ENCODE assay signal across 13 cellular contexts in genomic region chr7:92674379-92674778, GRCh38.
DNase-seq lines count a peak whose midpoint lies in the region; ATAC-seq, FAIRE-seq and TF ChIP-seq lines count a peak whose summit lies in the region.
"Had no signal": no experiment of that assay in that cellular context is flagged by ENCODE, and none has a peak within 500 bp of the region (broad histone marks: within the 10 kb centered on the region; RNA-seq: fewer than 3 reads in every experiment).

No MANE protein-coding gene starts in this region.

- H3K9me3 Mint-ChIP-seq in chondrocyte (ENCODE audit: low read depth) (no peaks in the 10 kb centered on the region), glutamatergic neuron (ENCODE audit: unreplicated experiment) (no peaks in the 10 kb centered on the region)
- H3K9me3 Mint-ChIP-seq: activated naive CD4-positive, alpha-beta T cell treated with anti-CD3 and anti-CD28 coated beads for 36 hours had no signal

- H3K4me1 Mint-ChIP-seq in chondrocyte (ENCODE audit: low read depth) (peaks cover 17% of the 10 kb centered on the region), glutamatergic neuron (ENCODE audit: low read depth, unreplicated experiment) (no peaks in the 10 kb centered on the region)

- DNase-seq in GM12865 (ENCODE audit: low read depth): peak; percentile 54
- peak; percentile 78 for DNase-seq in NCI-H510A treated with DMSO at 0.1 percent for 48 hours (lab: John Stamatoyannopoulos, UW)
- DNase-seq in GM12892 (ENCODE audit: insufficient read length): no peak
- no peak for DNase-seq in chondrocyte (ENCODE audit: low spot score)
- no peak for DNase-seq in stimulated activated CD4-positive, alpha-beta T cell treated with anti-CD3 and anti-CD28 coated beads, Interleukin-15, amount 100 ng/mL, for 24 hours
- no peak for DNase-seq in glutamatergic neuron
- DNase-seq: activated naive CD4-positive, alpha-beta T cell treated with anti-CD3 and anti-CD28 coated beads for 36 hours; DMS79 treated with DMSO at 0.1 percent for 48 hours; effector memory CD4-positive, alpha-beta T cell; nucleus accumbens; T-helper 1 cell had no signal

- H3K4me3 Mint-ChIP-seq in chondrocyte (ENCODE audit: unreplicated experiment) (no peak overlapping the region), glutamatergic neuron (ENCODE audit: unreplicated experiment) (no peak overlapping the region)
- H3K4me3 Mint-ChIP-seq: activated naive CD4-positive, alpha-beta T cell treated with anti-CD3 and anti-CD28 coated beads for 36 hours had no signal

- TF ChIP-seq POLR2A in GM12892 (IDR thresholded peaks at IDR 0.05; ENCODE audit: low read depth, low read length): no peak

- no peak overlapping the region for H3K4me3 ChIP-seq in GM12865 (ENCODE audit: low read depth, low read length)

- no peak for FAIRE-seq in GM12892 (lab: Jason Lieb, UNC)

- H3K36me3 Mint-ChIP-seq in chondrocyte (ENCODE audit: low read depth): peaks cover 15% of the 10 kb centered on the region
- peaks cover 7% of the 10 kb centered on the region for H3K36me3 Mint-ChIP-seq in glutamatergic neuron (ENCODE audit: unreplicated experiment)

- no peak overlapping the region for H3K27ac Mint-ChIP-seq in chondrocyte (ENCODE audit: unreplicated experiment)
- no peak overlapping the region for H3K27ac Mint-ChIP-seq in glutamatergic neuron (ENCODE audit: unreplicated experiment)

- H3K27me3 Mint-ChIP-seq in chondrocyte (ENCODE audit: low read depth) (no peaks in the 10 kb centered on the region), glutamatergic neuron (ENCODE audit: unreplicated experiment) (no peaks in the 10 kb centered on the region)

- ATAC-seq in GM19455 (IDR thresholded peaks at IDR 0.05; ENCODE audit: unreplicated experiment) (peak; percentile 55), HG03095 (IDR thresholded peaks at IDR 0.05; ENCODE audit: unreplicated experiment) (peak; percentile 69)

- no peak for TF ChIP-seq CTCF in GM12865 (IDR thresholded peaks at IDR 0.05; ENCODE audit: insufficient read depth, low read depth, low read length, missing control alignments)
- no peak for TF ChIP-seq CTCF in chondrocyte (IDR thresholded peaks at IDR 0.05)
- no peak for TF ChIP-seq CTCF in glutamatergic neuron (IDR thresholded peaks at IDR 0.05; ENCODE audit: partially characterized antibody, unreplicated experiment)

Comparison
In these comparisons a context has a peak if more than half of its experiments do, and no peak if none do; other contexts are left out.
1. DNase-seq: peak in GM12865 (single experiment) and NCI-H510A treated with DMSO at 0.1 percent for 48 hours (single experiment); none in GM12892 (single experiment), chondrocyte (single experiment), stimulated activated CD4-positive, alpha-beta T cell treated with anti-CD3 and anti-CD28 coated beads, Interleukin-15, amount 100 ng/mL, for 24 hours (single experiment) and glutamatergic neuron (single experiment).